8 cellular contexts compared by ENCODE assay signal in the genomic region with DNA sequence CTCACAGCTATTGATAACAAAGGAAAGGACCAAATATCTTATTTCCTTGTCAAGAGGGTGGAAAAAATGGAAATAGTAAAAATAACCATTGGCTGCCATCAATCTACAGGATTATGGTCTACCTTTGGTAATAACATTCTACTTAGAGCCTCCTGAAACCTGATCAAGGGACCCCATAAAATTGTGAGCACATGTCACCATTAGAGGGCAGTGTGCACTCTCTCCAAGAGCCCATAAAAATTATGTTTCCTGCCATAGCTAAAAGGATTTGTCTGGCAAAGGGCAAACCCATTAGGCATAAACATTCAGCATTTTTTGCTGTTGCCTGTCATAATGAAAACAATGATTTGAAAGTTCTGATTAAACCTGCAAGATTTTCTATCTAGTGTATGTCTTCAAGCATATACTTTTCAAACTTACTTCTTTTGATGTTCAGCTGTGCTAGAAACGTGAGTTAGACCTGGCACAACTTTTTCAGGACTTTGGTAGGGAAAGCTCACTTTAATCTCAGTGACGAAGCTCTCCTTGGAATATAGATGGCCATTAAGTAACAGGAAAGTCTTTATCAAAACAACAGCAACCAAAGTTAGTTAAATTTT.
A peak's percentile ranks its signal among the peaks of the same experiment; 100 is the strongest.
DNase-seq lines count a peak whose midpoint lies in the region; ATAC-seq and TF ChIP-seq lines count a peak whose summit lies in the region.

No MANE protein-coding gene starts in this region.

- H3K4me3 ChIP-seq in endodermal cell (ENCODE audit: low read length): no peak overlapping the region

- no peak for TF ChIP-seq POLR2A in GM18505 (IDR thresholded peaks at IDR 0.05; ENCODE audit: borderline replicate concordance, extremely low read depth, insufficient read depth, insufficient read length)

- no peak overlapping the region for H3K4me3 Mint-ChIP-seq in endodermal cell
- H3K4me3 Mint-ChIP-seq in mesothelial cell of epicardium: no peak overlapping the region

- no peaks in the 10 kb centered on the region for H3K27me3 ChIP-seq in endodermal cell (ENCODE audit: control insufficient read depth, insufficient read depth, low read length, poor library complexity, severe bottlenecking)

- peaks cover 2% of the 10 kb centered on the region for H3K9me3 Mint-ChIP-seq in endodermal cell
- H3K9me3 Mint-ChIP-seq in mesothelial cell of epicardium: peaks cover 9% of the 10 kb centered on the region

- peak; percentile 91 for TF ChIP-seq CTCF in endodermal cell (conservative IDR thresholded peaks at IDR 0.05)
- TF ChIP-seq CTCF in mesothelial cell of epicardium (IDR thresholded peaks at IDR 0.05; ENCODE audit: unreplicated experiment): peak; percentile 69

- ATAC-seq in GM18505 (IDR thresholded peaks at IDR 0.05; ENCODE audit: unreplicated experiment): no peak

- DNase-seq in CMK (ENCODE audit: low read depth) (peak; percentile 21), HCEC 1CT (peak; percentile 34), NCI-H226 (peak; percentile 9), endodermal cell (peak; percentile 74), mesothelial cell of epicardium (ENCODE audit: low spot score in 2 of 2, unreplicated experiment in 2 of 2) (peak in 1 of 2 experiments; percentile 45), superior temporal gyrus (ENCODE audit: extremely low spot score) (peak; percentile 83)
- DNase-seq in activated CD4-positive, alpha-beta T cell treated with anti-CD3 and anti-CD28 coated beads for 1 hour: peak; percentile 17

- no peak overlapping the region for H3K27ac Mint-ChIP-seq in endodermal cell
- H3K27ac Mint-ChIP-seq in mesothelial cell of epicardium: no peak overlapping the region

- H3K4me1 Mint-ChIP-seq in endodermal cell (peaks cover 6% of the 10 kb centered on the region), mesothelial cell of epicardium (peaks cover 26% of the 10 kb centered on the region)

- 80 to 100% methylated on average over 1 to 2 of the region's 2 CpGs for WGBS in endodermal cell (ENCODE audit: insufficient coverage in 1 of 2, insufficient read length in 1 of 2), 2 experiments

- no peaks in the 10 kb centered on the region for H3K36me3 ChIP-seq in endodermal cell (ENCODE audit: control insufficient read depth, insufficient read depth, low read length)

- no peak overlapping the region for H3K27ac ChIP-seq in endodermal cell (ENCODE audit: low read depth, low read length)

- H3K27me3 Mint-ChIP-seq in endodermal cell (ENCODE audit: insufficient read depth) (peaks cover 3% of the 10 kb centered on the region), mesothelial cell of epicardium (ENCODE audit: low read depth) (peaks cover 20% of the 10 kb centered on the region)

- no peaks in the 10 kb centered on the region for H3K4me1 ChIP-seq in endodermal cell (ENCODE audit: control insufficient read depth, insufficient read depth, low read length)

- no peaks in the 10 kb centered on the region for H3K9me3 ChIP-seq in endodermal cell (ENCODE audit: control insufficient read depth, low read length)

- no peak overlapping the region for H3K9ac ChIP-seq in endodermal cell (ENCODE audit: extremely low read depth, low read length, poor library complexity, severe bottlenecking)

- no peaks in the 10 kb centered on the region for H3K36me3 Mint-ChIP-seq in endodermal cell (ENCODE audit: low read depth)
- no peaks in the 10 kb centered on the region for H3K36me3 Mint-ChIP-seq in mesothelial cell of epicardium
